ENCODE assay signal across 8 cellular contexts in the genomic region with DNA sequence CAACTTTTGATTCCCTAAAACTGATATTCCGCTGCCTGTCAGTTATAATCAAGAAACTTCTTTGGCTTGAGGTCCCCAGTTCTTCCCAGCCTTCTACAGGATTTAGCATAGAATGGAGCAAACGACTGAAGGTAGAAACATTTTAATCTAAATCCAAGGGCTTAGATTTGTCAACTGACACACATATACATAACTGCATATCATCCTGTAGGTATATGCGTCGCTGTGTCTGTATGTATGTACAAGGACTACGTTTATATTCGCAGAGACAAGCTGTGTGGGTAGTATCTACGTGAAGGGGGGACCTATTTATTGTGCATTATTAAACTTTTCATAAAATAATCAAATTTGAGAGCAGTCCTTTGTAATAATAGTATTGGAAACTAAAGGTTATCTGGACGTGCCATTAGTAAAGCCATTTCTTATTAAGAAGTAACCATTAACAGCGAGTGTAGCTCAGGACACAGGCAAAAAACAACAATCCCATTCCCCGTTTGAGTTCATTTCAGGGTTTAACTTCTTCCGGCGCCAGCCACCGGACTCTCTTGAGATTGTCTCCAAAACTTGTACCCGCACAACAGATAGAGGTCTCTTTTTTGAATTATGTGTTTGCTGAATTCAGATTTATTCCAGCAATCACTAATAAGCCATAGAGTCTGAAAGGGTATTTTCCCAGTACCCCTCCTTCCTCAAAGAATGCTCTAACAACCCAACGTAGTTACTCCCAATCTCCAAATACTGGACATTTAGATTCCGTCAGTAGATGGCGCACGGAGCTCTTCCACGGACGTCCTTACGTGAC. TPM values are rescaled to one million over a fixed set of nuclear protein-coding genes. Genes with fewer than 3 reads are reported as not detected.
DNase-seq lines count a peak whose midpoint lies in the region; ATAC-seq and TF ChIP-seq lines count a peak whose summit lies in the region.

No MANE protein-coding gene starts in this region.

- H3K9me3 ChIP-seq in neural progenitor cell (ENCODE audit: low read depth) (no peaks in the 10 kb centered on the region), aorta (ENCODE audit: control insufficient read depth, low read length) (no peaks in the 10 kb centered on the region)

- WGBS in aorta, 2 donors, result 8 to 11% methylated on average over 21 of the region's 21 CpGs

- H3K4me3 ChIP-seq in GM12864 (ENCODE audit: low read depth, low read length), result peak overlapping the region; percentile 78
- H3K4me3 ChIP-seq in neural progenitor cell, result peak overlapping the region; percentile 84
- peak overlapping the region; percentile 47 to 82 for H3K4me3 ChIP-seq in aorta (ENCODE audit: low read length in 2 of 2)

- peak overlapping the region; percentile 98 for H3K4me2 ChIP-seq in neural progenitor cell

- peaks cover 13% of the 10 kb centered on the region for H4K20me1 ChIP-seq in neural progenitor cell (ENCODE audit: low read depth)

- intact Hi-C loops in activated T-helper 1 cell treated with anti-CD3 and anti-CD28 coated beads, Interleukin-12 subunit alpha, Interleukin-12 subunit beta, Interleukin-2, Interleukin-4 antibody, amounts not matched to agents 30 ng/mL and 10 ng/mL and 1 ng/mL, durations not matched to agents 14 hours and 24 hours and 36 hours (cut with micrococcal nuclease), result loop anchor here (1.0 to 10.0 kb wide), 9 partner anchors 261 to 1442 kb away; a partner anchor contains a TSS
- intact Hi-C loops in aorta (cut with DNase I), result loop anchor here (5.0 kb wide), 3 partner anchors 58 to 483 kb away; a partner anchor contains a TSS

- ATAC-seq in HG03175 (IDR thresholded peaks at IDR 0.05; ENCODE audit: unreplicated experiment) (peak; percentile 15), foreskin keratinocyte (no peak), aorta (ENCODE audit: low FRiP score) (no peak)

- H3K27ac ChIP-seq in foreskin keratinocyte (peak overlapping the region; percentile 11), neural progenitor cell (no peak overlapping the region), aorta (ENCODE audit: low read depth in 1 of 2, low read length in 2 of 2) (no peak overlapping the region)

- peaks cover 9% of the 10 kb centered on the region for H3K36me3 Mint-ChIP-seq in activated T-helper 1 cell treated with anti-CD3 and anti-CD28 coated beads, Interleukin-12 subunit alpha, Interleukin-12 subunit beta, Interleukin-2, Interleukin-4 antibody, amounts not matched to agents 30 ng/mL and 10 ng/mL and 1 ng/mL, durations not matched to agents 14 hours and 24 hours and 36 hours (ENCODE audit: low read depth)
- no peaks in the 10 kb centered on the region for H3K36me3 Mint-ChIP-seq in neural progenitor cell

- H3K4me1 ChIP-seq in foreskin keratinocyte, result no peaks in the 10 kb centered on the region
- peaks cover 21% of the 10 kb centered on the region for H3K4me1 ChIP-seq in neural progenitor cell
- peaks cover 0 to 3% of the 10 kb centered on the region in 2 donors for H3K4me1 ChIP-seq in aorta (ENCODE audit: control insufficient read depth in 1 of 2, insufficient read depth in 2 of 2, low read length in 2 of 2)

- H3K27me3 Mint-ChIP-seq in activated T-helper 1 cell treated with anti-CD3 and anti-CD28 coated beads, Interleukin-12 subunit alpha, Interleukin-12 subunit beta, Interleukin-2, Interleukin-4 antibody, amounts not matched to agents 30 ng/mL and 10 ng/mL and 1 ng/mL, durations not matched to agents 14 hours and 24 hours and 36 hours (ENCODE audit: insufficient read depth), result peaks cover 3% of the 10 kb centered on the region
- peaks cover 11% of the 10 kb centered on the region for H3K27me3 Mint-ChIP-seq in neural progenitor cell (ENCODE audit: insufficient read depth, low read depth)

- no peaks in the 10 kb centered on the region for H3K27me3 ChIP-seq in foreskin keratinocyte
- peaks cover 45% of the 10 kb centered on the region for H3K27me3 ChIP-seq in neural progenitor cell
- H3K27me3 ChIP-seq in aorta (ENCODE audit: control insufficient read depth in 1 of 2, insufficient read depth in 2 of 2, low read length in 1 of 2), result no peaks in the 10 kb centered on the region

- H3K9ac ChIP-seq in neural progenitor cell, result no peak overlapping the region

- H3K4me1 Mint-ChIP-seq in activated T-helper 1 cell treated with anti-CD3 and anti-CD28 coated beads, Interleukin-12 subunit alpha, Interleukin-12 subunit beta, Interleukin-2, Interleukin-4 antibody, amounts not matched to agents 30 ng/mL and 10 ng/mL and 1 ng/mL, durations not matched to agents 14 hours and 24 hours and 36 hours (ENCODE audit: low read depth), result peaks cover 33% of the 10 kb centered on the region
- H3K4me1 Mint-ChIP-seq in neural progenitor cell, result peaks cover 27% of the 10 kb centered on the region

- DNase-seq in A172 (ENCODE audit: low spot score), result peak; percentile 53
- peak; percentile 63 for DNase-seq in GM12864 (ENCODE audit: low read depth)
- peak; percentile 92 for DNase-seq in NCI-H69 (lab: John Stamatoyannopoulos, UW)
- peak; percentile 30 for DNase-seq in activated T-helper 1 cell treated with anti-CD3 and anti-CD28 coated beads, Interleukin-12 subunit alpha, Interleukin-12 subunit beta, Interleukin-2, Interleukin-4 antibody, amounts not matched to agents 30 ng/mL and 10 ng/mL and 1 ng/mL, durations not matched to agents 14 hours and 24 hours and 36 hours (ENCODE audit: low spot score)
- peak; percentile 40 to 67 for DNase-seq in foreskin keratinocyte
- peak; percentile 85 for DNase-seq in neural progenitor cell (ENCODE audit: low spot score)
- peak in 1 of 2 donors; percentile 50 for DNase-seq in aorta

- peak; percentile 71 for TF ChIP-seq CTCF in GM12864 (IDR thresholded peaks at IDR 0.05; ENCODE audit: low read depth, low read length, missing control alignments)
- TF ChIP-seq CTCF in foreskin keratinocyte (conservative IDR thresholded peaks at IDR 0.05), result peak; percentile 90
- TF ChIP-seq CTCF in neural progenitor cell (IDR thresholded peaks at IDR 0.05), result peak; percentile 97

- H3F3A ChIP-seq in neural progenitor cell (ENCODE audit: low read depth), result peaks cover 19% of the 10 kb centered on the region

- H2AFZ ChIP-seq in neural progenitor cell (replicated peaks), result peak overlapping the region; percentile 82

- H3K79me2 ChIP-seq in neural progenitor cell (ENCODE audit: low read depth), result no peaks in the 10 kb centered on the region

- H3K27ac Mint-ChIP-seq in activated T-helper 1 cell treated with anti-CD3 and anti-CD28 coated beads, Interleukin-12 subunit alpha, Interleukin-12 subunit beta, Interleukin-2, Interleukin-4 antibody, amounts not matched to agents 30 ng/mL and 10 ng/mL and 1 ng/mL, durations not matched to agents 14 hours and 24 hours and 36 hours, result peak overlapping the region; percentile 87
- no peak overlapping the region for H3K27ac Mint-ChIP-seq in neural progenitor cell

- no peaks in the 10 kb centered on the region for H3K9me3 Mint-ChIP-seq in activated T-helper 1 cell treated with anti-CD3 and anti-CD28 coated beads, Interleukin-12 subunit alpha, Interleukin-12 subunit beta, Interleukin-2, Interleukin-4 antibody, amounts not matched to agents 30 ng/mL and 10 ng/mL and 1 ng/mL, durations not matched to agents 14 hours and 24 hours and 36 hours
- no peaks in the 10 kb centered on the region for H3K9me3 Mint-ChIP-seq in neural progenitor cell

- H3K36me3 ChIP-seq in neural progenitor cell (no peaks in the 10 kb centered on the region), aorta (ENCODE audit: control insufficient read depth in 1 of 2, insufficient read depth in 2 of 2, low read length in 1 of 2) (no peaks in the 10 kb centered on the region)

- peak overlapping the region; percentile 88 for H3K4me3 Mint-ChIP-seq in activated T-helper 1 cell treated with anti-CD3 and anti-CD28 coated beads, Interleukin-12 subunit alpha, Interleukin-12 subunit beta, Interleukin-2, Interleukin-4 antibody, amounts not matched to agents 30 ng/mL and 10 ng/mL and 1 ng/mL, durations not matched to agents 14 hours and 24 hours and 36 hours
- H3K4me3 Mint-ChIP-seq in neural progenitor cell, result peak overlapping the region; percentile 98

RNA-seq across cellular contexts. Expression of a gene that starts 2.1 kb away (rescaled TPM):
- 13.0 and 13.6 TPM in 2 replicates for total RNA-seq in A172 (2014; rRNA removed; shearing (Covaris generic))
- total RNA-seq in activated T-helper 1 cell treated with anti-CD3 and anti-CD28 coated beads, Interleukin-12 subunit alpha, Interleukin-12 subunit beta, Interleukin-2, Interleukin-4 antibody, amounts not matched to agents 30 ng/mL and 10 ng/mL and 1 ng/mL, durations not matched to agents 14 hours and 24 hours and 36 hours, result 33.8 and 36.4 TPM in 2 replicates
- total RNA-seq in foreskin keratinocyte, result 11.9 and 16.9 TPM in 2 replicates
- polyA plus RNA-seq in foreskin keratinocyte, result 8.0 and 8.1 TPM in 2 replicates
- total RNA-seq in neural progenitor cell (ENCODE audit: low replicate concordance), result 23.8 and 39.1 TPM in 2 replicates
- total RNA-seq in aorta, result 10 to 100 TPM in 1 of 2 donors, 1 to 10 TPM in 1; 8.1 to 16.5 TPM
- 1 to 10 TPM; 3.6 to 5.1 TPM for polyA plus RNA-seq in aorta

RNA-seq across cellular contexts. Expression of a gene that starts 59.7 kb away (rescaled TPM):
- 32.1 and 32.6 TPM in 2 replicates for total RNA-seq in A172 (2014; rRNA removed; shearing (Covaris generic))
- 31.2 and 33.7 TPM in 2 replicates for total RNA-seq in activated T-helper 1 cell treated with anti-CD3 and anti-CD28 coated beads, Interleukin-12 subunit alpha, Interleukin-12 subunit beta, Interleukin-2, Interleukin-4 antibody, amounts not matched to agents 30 ng/mL and 10 ng/mL and 1 ng/mL, durations not matched to agents 14 hours and 24 hours and 36 hours
- total RNA-seq in foreskin keratinocyte (27.5 and 29.3 TPM in 2 replicates), neural progenitor cell (ENCODE audit: low replicate concordance) (92.9 and 146 TPM in 2 replicates), aorta (10 to 100 TPM; 26.7 to 30.4 TPM)
- polyA plus RNA-seq in foreskin keratinocyte (9.1 and 9.9 TPM in 2 replicates), aorta (1 to 10 TPM; 7.3 to 7.6 TPM)
